ENCODE assay signal across 19 cellular contexts in the genomic region with DNA sequence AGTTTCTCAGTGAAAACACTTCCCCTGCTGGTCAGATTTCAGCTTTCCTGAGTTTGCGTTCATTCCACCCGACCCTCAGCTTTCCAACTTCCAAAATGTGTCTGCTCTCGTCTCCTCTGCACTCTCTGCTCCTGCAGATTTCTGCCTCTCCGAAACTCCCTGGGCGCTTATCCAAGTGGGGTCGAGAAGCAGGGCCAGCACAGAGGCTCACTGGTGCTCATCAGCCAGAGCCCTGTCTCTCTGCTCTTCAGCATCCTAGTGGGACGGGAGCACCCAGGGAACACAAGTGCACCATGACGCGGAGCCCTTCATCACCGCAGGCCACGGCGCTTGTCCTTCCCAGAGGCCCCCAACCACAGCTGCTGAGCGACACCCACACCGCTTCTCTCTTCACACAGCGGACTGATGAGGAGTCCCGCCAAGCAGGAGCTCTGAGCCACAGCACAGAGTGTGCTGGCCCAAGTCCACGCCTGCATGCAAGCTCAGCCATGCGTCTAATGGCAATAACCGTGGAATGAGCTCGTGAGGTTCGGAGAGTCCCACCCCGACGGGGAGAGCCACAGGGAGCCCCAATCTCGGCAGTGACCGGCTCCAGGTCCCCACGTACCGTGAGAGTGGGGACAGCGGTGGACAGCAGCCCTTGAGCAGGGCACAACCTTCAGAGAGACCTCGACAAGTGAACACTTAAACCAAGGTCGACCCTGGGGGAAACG. TPM values are rescaled to one million over a fixed set of nuclear protein-coding genes. Genes with fewer than 3 reads are reported as not detected.
DNase-seq lines count a peak whose midpoint lies in the region; ATAC-seq and TF ChIP-seq lines count a peak whose summit lies in the region.
"Had no signal": no experiment of that assay in that cellular context is flagged by ENCODE, and none has a peak within 500 bp of the region (broad histone marks: within the 10 kb centered on the region; RNA-seq: fewer than 3 reads in every experiment).

No MANE protein-coding gene starts in this region.

- no peak overlapping the region for H3K4ac ChIP-seq in mesenchymal stem cell (ENCODE audit: low read depth in 1 of 2, low read length in 2 of 2)

- no peak overlapping the region for H2BK15ac ChIP-seq in mesenchymal stem cell (ENCODE audit: low read depth, poor library complexity, severe bottlenecking)

- H3K9me3 Mint-ChIP-seq in chondrocyte (ENCODE audit: low read depth) (no peaks in the 10 kb centered on the region), glutamatergic neuron (ENCODE audit: unreplicated experiment) (peaks cover 12% of the 10 kb centered on the region)
- H3K9me3 Mint-ChIP-seq: activated T-cell treated with anti-CD3 and anti-CD28 coated beads, Interleukin-2, amount 50 U/mL, for 24 hours; IgD-negative memory B cell; nephron progenitor cell had no signal

- peak overlapping the region; percentile 17 for H3K9ac ChIP-seq in mesenchymal stem cell (ENCODE audit: low read length)

- H3K36me3 ChIP-seq in mesenchymal stem cell (ENCODE audit: control insufficient read depth in 1 of 2, insufficient read depth in 2 of 2, low read depth in 1 of 2, low read length in 2 of 2) (peaks cover 0 to 5% of the 10 kb centered on the region in 2 experiments), testis (ENCODE audit: low read depth, missing control alignments) (no peaks in the 10 kb centered on the region)

- H3K4me3 Mint-ChIP-seq in chondrocyte (ENCODE audit: unreplicated experiment): no peak overlapping the region
- no peak overlapping the region for H3K4me3 Mint-ChIP-seq in glutamatergic neuron (ENCODE audit: unreplicated experiment)
- H3K4me3 Mint-ChIP-seq: activated T-cell treated with anti-CD3 and anti-CD28 coated beads, Interleukin-2, amount 50 U/mL, for 24 hours; IgD-negative memory B cell; nephron progenitor cell had no signal

- no peak overlapping the region for H2BK120ac ChIP-seq in mesenchymal stem cell (ENCODE audit: low read depth, low read length)

- peak; percentile 15 for DNase-seq in DMS79 (lab: John Stamatoyannopoulos, UW)
- no peak for DNase-seq in DMS79 treated with DMSO at 0.1 percent for 48 hours (lab: John Stamatoyannopoulos, UW)
- peak; percentile 81 for DNase-seq in chondrocyte (ENCODE audit: low spot score)
- DNase-seq in mesenchymal stem cell: no peak
- DNase-seq in testis: peak; percentile 77
- DNase-seq in DMS114 treated with DMSO at 0.1 percent for 48 hours (lab: John Stamatoyannopoulos, UW; ENCODE audit: unreplicated experiment): no peak
- DNase-seq in glutamatergic neuron: no peak
- DNase-seq: activated CD4-positive, alpha-beta T cell treated with anti-CD3 and anti-CD28 coated beads, Interleukin-2, amount 50 U/mL, for 4 hours; activated T-cell treated with anti-CD3 and anti-CD28 coated beads, Interleukin-2, amount 50 U/mL, for 24 hours; central memory CD4-positive, alpha-beta T cell; NCI-H2081 treated with DMSO at 0.1 percent for 48 hours; nephron progenitor cell; PC-9; stimulated activated CD4-positive, alpha-beta T cell treated with anti-CD3 and anti-CD28 coated beads, Interleukin-4, amount 100 ng/mL, for 4 hours had no signal

- no peak overlapping the region for H3K14ac ChIP-seq in mesenchymal stem cell (ENCODE audit: low read length in 2 of 2)

- peak overlapping the region; percentile 1 for H4K8ac ChIP-seq in mesenchymal stem cell (ENCODE audit: low read length)

- no peak overlapping the region for H3K4me2 ChIP-seq in mesenchymal stem cell (ENCODE audit: low read length, poor library complexity, severe bottlenecking)
- H3K4me2 ChIP-seq: PC-9 had no signal

- TF ChIP-seq CTCF in chondrocyte (IDR thresholded peaks at IDR 0.05) (peak; percentile 8), testis (IDR thresholded peaks at IDR 0.05) (peak in 2 of 3 experiments; percentile 10 to 14), glutamatergic neuron (IDR thresholded peaks at IDR 0.05; ENCODE audit: partially characterized antibody, unreplicated experiment) (no peak)

- no peaks in the 10 kb centered on the region for H3K27me3 ChIP-seq in mesenchymal stem cell (ENCODE audit: control insufficient read depth in 1 of 2, insufficient read depth in 1 of 2, low read length in 2 of 2)
- no peaks in the 10 kb centered on the region for H3K27me3 ChIP-seq in testis
- H3K27me3 ChIP-seq: tibial nerve had no signal

- 92% methylated on average over 31 of the region's 31 CpGs for WGBS in mesenchymal stem cell
- WGBS in testis, 2 donors: 57 to 58% methylated on average over 10 to 31 of the region's 31 CpGs

- no peak overlapping the region for H2AFZ ChIP-seq in mesenchymal stem cell (ENCODE audit: low read depth, low read length)
- H2AFZ ChIP-seq: PC-9 had no signal

- peaks cover 58% of the 10 kb centered on the region for H3K79me1 ChIP-seq in mesenchymal stem cell (replicated peaks; ENCODE audit: low read length, poor library complexity, severe bottlenecking)

- H3K18ac ChIP-seq in mesenchymal stem cell (ENCODE audit: low read depth in 1 of 2, low read length in 2 of 2): no peak overlapping the region

- H3K27ac ChIP-seq in mesenchymal stem cell (ENCODE audit: low read length, poor library complexity, severe bottlenecking): no peak overlapping the region
- no peak overlapping the region for H3K27ac ChIP-seq in testis
- H3K27ac ChIP-seq: 22Rv1, PC-9 had no signal

- intact Hi-C loops in testis (cut with DNase I; ENCODE audit: low total_unique reads): loop anchor here (5.0 kb wide), 1 partner anchor 307 kb away; no protein-coding TSS in a partner anchor

- no peak overlapping the region for H2AK5ac ChIP-seq in mesenchymal stem cell (ENCODE audit: low read length, severe bottlenecking)

- peaks cover 26% of the 10 kb centered on the region for H3K4me1 Mint-ChIP-seq in chondrocyte (ENCODE audit: low read depth)
- H3K4me1 Mint-ChIP-seq in glutamatergic neuron (ENCODE audit: low read depth, unreplicated experiment): peaks cover 51% of the 10 kb centered on the region

- H2BK5ac ChIP-seq in mesenchymal stem cell (ENCODE audit: low read depth, low read length, poor library complexity, severe bottlenecking): no peak overlapping the region

- H3K4me3 ChIP-seq in mesenchymal stem cell (ENCODE audit: insufficient read depth in 1 of 2, low read depth in 1 of 2, low read length in 2 of 2) (no peak overlapping the region), testis (no peak overlapping the region)
- H3K4me3 ChIP-seq: lung, PC-9 had no signal

- H4K91ac ChIP-seq in mesenchymal stem cell (ENCODE audit: low read length): no peak overlapping the region

- H3K27ac Mint-ChIP-seq in chondrocyte (ENCODE audit: unreplicated experiment) (no peak overlapping the region), glutamatergic neuron (ENCODE audit: unreplicated experiment) (no peak overlapping the region)
- H3K27ac Mint-ChIP-seq: nephron progenitor cell had no signal

- H3K27me3 Mint-ChIP-seq in chondrocyte (ENCODE audit: low read depth) (no peaks in the 10 kb centered on the region), glutamatergic neuron (ENCODE audit: unreplicated experiment) (peaks cover 13% of the 10 kb centered on the region)
- H3K27me3 Mint-ChIP-seq: activated T-cell treated with anti-CD3 and anti-CD28 coated beads, Interleukin-2, amount 50 U/mL, for 24 hours had no signal

- H3K36me3 Mint-ChIP-seq in chondrocyte (ENCODE audit: low read depth): no peaks in the 10 kb centered on the region
- no peaks in the 10 kb centered on the region for H3K36me3 Mint-ChIP-seq in glutamatergic neuron (ENCODE audit: unreplicated experiment)

- ATAC-seq in GM19395 (IDR thresholded peaks at IDR 0.05; ENCODE audit: unreplicated experiment): no peak

- H3K4me1 ChIP-seq in mesenchymal stem cell (ENCODE audit: control insufficient read depth, insufficient read depth, low read depth, low read length): peaks cover 39% of the 10 kb centered on the region
- H3K4me1 ChIP-seq in testis: peaks cover 25% of the 10 kb centered on the region

- no peak for TF ChIP-seq POLR2A in testis (IDR thresholded peaks at IDR 0.05)

- no peaks in the 10 kb centered on the region for H3K9me3 ChIP-seq in mesenchymal stem cell (ENCODE audit: control insufficient read depth, low read length)
- no peaks in the 10 kb centered on the region for H3K9me3 ChIP-seq in testis
- H3K9me3 ChIP-seq: tibial nerve had no signal

- H2BK12ac ChIP-seq in mesenchymal stem cell (ENCODE audit: low read length in 2 of 2): no peak overlapping the region

- H3K23ac ChIP-seq in mesenchymal stem cell (ENCODE audit: low read length in 2 of 2): no peak overlapping the region

RNA-seq across cellular contexts. Expression of gene MOB2, which starts 27.9 kb away (rescaled TPM):
- total RNA-seq in chondrocyte (24.9 to 28.0 TPM (median 26.9 TPM) in 3 replicates), testis (10 to 100 TPM; 46.8 to 57.7 TPM), glutamatergic neuron (ENCODE audit: unreplicated experiment) (29.0 TPM)
- polyA plus RNA-seq in mesenchymal stem cell (2013, experiment 1 of 2): 10.6 TPM
- polyA plus RNA-seq in mesenchymal stem cell (2013, experiment 2 of 2): 10.7 TPM
- polyA plus RNA-seq in testis (ENCODE audit: insufficient read depth, low read depth, low replicate concordance): 41.5 TPM

RNA-seq across cellular contexts. Expression of gene DUSP8, which starts 57.6 kb away (rescaled TPM):
- 6.9 to 12.6 TPM (median 12.1 TPM) in 3 replicates for total RNA-seq in chondrocyte
- polyA plus RNA-seq in mesenchymal stem cell (2013, experiment 1 of 2): 6.2 TPM
- 5.8 TPM for polyA plus RNA-seq in mesenchymal stem cell (2013, experiment 2 of 2)
- 10 to 100 TPM in 1 of 2 donors, 1 to 10 TPM in 1; 8.5 to 14.4 TPM for total RNA-seq in testis
- polyA plus RNA-seq in testis (ENCODE audit: insufficient read depth, low read depth, low replicate concordance): 7.0 TPM
- 123 TPM for total RNA-seq in glutamatergic neuron (ENCODE audit: unreplicated experiment)

Comparison
In these comparisons a context has a peak if more than half of its experiments do, and no peak if none do; other contexts are left out.
1. DNase-seq: peak in DMS79 (single experiment), chondrocyte (single experiment) and testis (single experiment); none in DMS79 treated with DMSO at 0.1 percent for 48 hours (single experiment), mesenchymal stem cell (single experiment), DMS114 treated with DMSO at 0.1 percent for 48 hours (single experiment) and glutamatergic neuron (single experiment).